ENCODE assay signal across 8 cellular contexts in the genomic region with DNA sequence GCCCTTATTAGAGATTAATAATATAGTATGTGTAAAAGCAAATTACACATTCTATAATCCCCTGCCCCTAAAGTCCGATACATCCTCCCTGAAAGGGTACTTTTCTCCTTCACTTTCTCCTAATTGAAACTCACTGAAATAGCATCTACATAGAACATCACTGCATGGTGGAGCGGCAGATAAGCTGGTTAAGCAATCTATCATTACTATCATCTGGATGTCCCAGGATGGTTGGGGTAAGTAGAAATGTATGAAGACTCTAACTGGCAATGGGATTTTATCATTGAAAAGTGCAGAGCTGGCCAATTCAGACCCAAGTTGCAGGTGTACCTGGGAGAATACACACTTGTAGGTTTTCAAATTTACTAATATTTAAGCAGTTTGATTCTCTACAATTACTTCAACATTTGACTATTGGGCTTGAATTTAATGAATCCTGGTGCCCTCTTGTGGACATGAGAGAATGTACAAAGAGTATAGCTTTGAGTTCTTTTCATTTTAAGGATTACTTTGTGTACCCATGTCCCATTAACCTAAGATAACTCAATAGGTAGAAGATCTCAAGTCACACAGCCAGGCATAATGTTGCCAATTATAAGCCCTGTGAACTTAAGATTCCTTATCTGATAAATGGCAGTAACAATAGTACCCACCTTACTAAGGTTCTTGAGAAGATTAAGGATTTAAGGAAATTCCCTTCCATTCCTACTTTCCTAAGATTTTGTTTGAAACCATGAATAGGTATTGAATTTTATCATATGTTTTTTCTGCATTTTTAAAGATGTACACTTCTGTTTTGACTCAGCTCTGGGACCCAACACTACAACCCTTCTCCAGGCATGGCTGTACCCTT.
DNase-seq lines count a peak whose midpoint lies in the region; ATAC-seq and TF ChIP-seq lines count a peak whose summit lies in the region.

No MANE protein-coding gene starts in this region.

- DNase-seq in DMS53 (lab: John Stamatoyannopoulos, UW) (peak; percentile 64), Peyer's patch (no peak), epithelial cell of proximal tubule (ENCODE audit: low read depth) (no peak), non-pigmented ciliary epithelial cell (ENCODE audit: low read depth) (peak; percentile 32), substantia nigra (lab: John Stamatoyannopoulos, UW) (no peak)

- H3K27me3 ChIP-seq in Peyer's patch: no peaks in the 10 kb centered on the region

- no peak for TF ChIP-seq POLR2A in Peyer's patch (IDR thresholded peaks at IDR 0.05)

- TF ChIP-seq CTCF in Peyer's patch (IDR thresholded peaks at IDR 0.05): peak in 5 of 6 experiments; percentile 27 to 81 (median 73)
- peak; percentile 70 for TF ChIP-seq CTCF in epithelial cell of proximal tubule (conservative IDR thresholded peaks at IDR 0.05; ENCODE audit: low read depth, low read length)

- no peaks in the 10 kb centered on the region for H3K9me3 ChIP-seq in Peyer's patch

- no peaks in the 10 kb centered on the region for H3K4me1 ChIP-seq in Peyer's patch

- no peak overlapping the region for H3K27ac ChIP-seq in Peyer's patch
- no peak overlapping the region for H3K27ac ChIP-seq in substantia nigra (ENCODE audit: low read depth, low read length, poor library complexity, severe bottlenecking)

- H3K4me3 ChIP-seq in Peyer's patch (no peak overlapping the region), epithelial cell of proximal tubule (ENCODE audit: low read depth, low read length) (no peak overlapping the region)

- peak; percentile 52 for ATAC-seq in HG03095 (IDR thresholded peaks at IDR 0.05; ENCODE audit: unreplicated experiment)
- ATAC-seq in HG02852 (IDR thresholded peaks at IDR 0.05; ENCODE audit: unreplicated experiment): no peak
- ATAC-seq in HG02981 (IDR thresholded peaks at IDR 0.05; ENCODE audit: unreplicated experiment): no peak

- H3K36me3 ChIP-seq in Peyer's patch: no peaks in the 10 kb centered on the region

Comparison
In these comparisons a context has a peak if more than half of its experiments do, and no peak if none do; other contexts are left out.
1. DNase-seq: peak in DMS53 (single experiment) and non-pigmented ciliary epithelial cell (single experiment); none in Peyer's patch (0 of 3), epithelial cell of proximal tubule (single experiment) and substantia nigra (0 of 49).